ENCODE assay signal across 1 cellular context in the genomic region with DNA sequence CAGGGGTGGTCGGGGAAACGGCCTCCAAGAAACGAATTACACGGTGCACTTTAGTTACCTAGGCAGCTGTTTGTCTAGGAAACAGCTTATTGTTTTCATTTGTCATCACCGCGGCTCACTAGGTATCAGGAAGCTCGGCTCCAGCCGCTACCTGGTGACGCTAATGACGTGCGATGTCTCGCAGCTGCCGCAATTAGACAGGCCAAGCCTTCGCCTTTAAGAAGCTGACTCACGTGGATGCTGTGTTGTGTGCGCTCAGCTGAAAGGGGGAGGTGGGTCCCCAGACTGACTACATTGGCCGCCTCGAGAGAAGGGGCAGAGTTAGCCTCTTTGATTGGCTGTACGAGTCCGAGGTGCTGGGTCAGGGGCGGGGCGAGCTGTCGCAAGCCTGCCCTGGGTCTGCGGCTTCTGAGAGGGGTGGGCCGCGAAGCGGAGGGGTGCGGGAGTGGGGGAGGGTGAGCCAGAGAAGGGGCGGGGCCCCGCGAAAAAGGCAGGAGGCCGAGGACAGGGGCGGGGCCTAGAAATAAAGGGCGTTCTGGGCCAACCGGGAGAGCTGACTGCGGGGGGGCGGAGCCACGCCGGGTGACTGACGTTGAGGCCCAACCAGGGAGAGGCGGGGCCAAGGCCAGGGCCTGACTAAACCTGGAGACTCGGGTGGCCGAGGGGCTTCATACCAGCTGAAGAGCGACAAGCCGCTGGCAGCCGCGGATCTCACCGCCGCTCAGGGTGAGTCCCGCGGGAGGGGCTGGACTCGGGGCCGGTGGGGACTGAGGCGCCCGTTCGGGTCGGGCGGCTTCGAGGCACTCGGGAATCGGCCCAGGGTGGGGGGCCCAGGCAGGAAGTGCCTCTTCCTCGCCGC.
TF ChIP-seq lines count a peak whose summit lies in the region.

A gene (plus strand): TSS at position 671 of the 859 bp plus-strand sequence. CDS start 9,645 bp downstream, outside the sequence.

TF ChIP-seq in HepG2, 621 proteins besides CTCF, POLR2A, EP300 and RAD21 (continued from another document and continues in another):
- TF ChIP-seq, protein P1, sequence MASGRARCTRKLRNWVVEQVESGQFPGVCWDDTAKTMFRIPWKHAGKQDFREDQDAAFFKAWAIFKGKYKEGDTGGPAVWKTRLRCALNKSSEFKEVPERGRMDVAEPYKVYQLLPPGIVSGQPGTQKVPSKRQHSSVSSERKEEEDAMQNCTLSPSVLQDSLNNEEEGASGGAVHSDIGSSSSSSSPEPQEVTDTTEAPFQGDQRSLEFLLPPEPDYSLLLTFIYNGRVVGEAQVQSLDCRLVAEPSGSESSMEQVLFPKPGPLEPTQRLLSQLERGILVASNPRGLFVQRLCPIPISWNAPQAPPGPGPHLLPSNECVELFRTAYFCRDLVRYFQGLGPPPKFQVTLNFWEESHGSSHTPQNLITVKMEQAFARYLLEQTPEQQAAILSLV (CRISPR knock-in tag; IDR thresholded peaks at IDR 0.05; ENCODE audit: borderline replicate concordance), result peak; percentile 83
- TF ChIP-seq, protein P2, sequence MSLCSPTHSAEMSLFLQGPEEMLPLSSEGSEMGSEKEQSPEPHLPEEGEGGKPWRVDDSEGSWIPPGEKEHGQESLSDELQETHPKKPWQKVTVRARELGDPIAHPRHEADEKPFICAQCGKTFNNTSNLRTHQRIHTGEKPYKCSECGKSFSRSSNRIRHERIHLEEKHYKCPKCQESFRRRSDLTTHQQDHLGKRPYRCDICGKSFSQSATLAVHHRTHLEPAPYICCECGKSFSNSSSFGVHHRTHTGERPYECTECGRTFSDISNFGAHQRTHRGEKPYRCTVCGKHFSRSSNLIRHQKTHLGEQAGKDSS (CRISPR knock-in tag; IDR thresholded peaks at IDR 0.05; ENCODE audit: borderline replicate concordance, low read depth), result peak; percentile 13; the same call in 1 of the 2 replicates
- TF ChIP-seq KAT7 (CRISPR knock-in tag; IDR thresholded peaks at IDR 0.05; ENCODE audit: borderline replicate concordance) (0 out of 2 replicates have a peak, but pooled peaks have one; percentile 26), PHF5A (CRISPR knock-in tag; IDR thresholded peaks at IDR 0.05; ENCODE audit: low read depth, unreplicated experiment) (peak; percentile 62), ELF1 (CRISPR knock-in tag; IDR thresholded peaks at IDR 0.05) (no peak; the same call in 1 of the 2 replicates), ZNF296 (CRISPR knock-in tag; conservative IDR thresholded peaks at IDR 0.05) (no peak), KDM5A (IDR thresholded peaks at IDR 0.05; ENCODE audit: borderline replicate concordance, low read length) (no peak), ZBTB1 (CRISPR knock-in tag; IDR thresholded peaks at IDR 0.05; ENCODE audit: borderline replicate concordance) (peak; percentile 28; the same call in 1 of the 2 replicates), NR2C2 (CRISPR knock-in tag; IDR thresholded peaks at IDR 0.05; ENCODE audit: borderline replicate concordance) (peak; percentile 79), PCBP1 (IDR thresholded peaks at IDR 0.05; ENCODE audit: borderline replicate concordance, low read depth, low read length) (0 out of 2 replicates have a peak, but pooled peaks have one; percentile 66), RCOR2 (CRISPR knock-in tag; IDR thresholded peaks at IDR 0.05) (no peak), PHF20 (CRISPR knock-in tag; IDR thresholded peaks at IDR 0.05) (0 out of 2 replicates have a peak, but pooled peaks have one; percentile 25), SAP130 (CRISPR knock-in tag; IDR thresholded peaks at IDR 0.05; ENCODE audit: low read depth) (peak; percentile 97), ZNF713 (CRISPR knock-in tag; IDR thresholded peaks at IDR 0.05) (0 out of 2 replicates have a peak, but pooled peaks have one; percentile 30), FOXA3 (CRISPR knock-in tag; IDR thresholded peaks at IDR 0.05) (0 out of 2 replicates have a peak, but pooled peaks have one; percentile 39), GTF3A (CRISPR knock-in tag; conservative IDR thresholded peaks at IDR 0.05) (no peak), TARDBP (CRISPR knock-in tag; IDR thresholded peaks at IDR 0.05) (peak; percentile 89), YEATS2 (CRISPR knock-in tag; IDR thresholded peaks at IDR 0.05; ENCODE audit: borderline replicate concordance) (peak; percentile 72; the same call in 1 of the 2 replicates), ZSCAN29 (CRISPR knock-in tag; conservative IDR thresholded peaks at IDR 0.05) (no peak), ZNF331 (CRISPR knock-in tag; IDR thresholded peaks at IDR 0.05) (peak; percentile 56; the same call in 1 of the 2 replicates), NFRKB (IDR thresholded peaks at IDR 0.05) (no peak), AHR (CRISPR knock-in tag; IDR thresholded peaks at IDR 0.05) (no peak), ZNF264 (CRISPR knock-in tag; IDR thresholded peaks at IDR 0.05) (peak; percentile 45; the same call in 1 of the 2 replicates), ZNF34 (CRISPR knock-in tag; IDR thresholded peaks at IDR 0.05; ENCODE audit: borderline replicate concordance) (no peak), ZZZ3 (CRISPR knock-in tag; IDR thresholded peaks at IDR 0.05; ENCODE audit: borderline replicate concordance) (no peak), HES4 (CRISPR knock-in tag; IDR thresholded peaks at IDR 0.05; ENCODE audit: borderline replicate concordance) (no peak), ZNF749 (CRISPR knock-in tag; IDR thresholded peaks at IDR 0.05; ENCODE audit: borderline replicate concordance) (peak; percentile 66)
- TF ChIP-seq, protein P3, sequence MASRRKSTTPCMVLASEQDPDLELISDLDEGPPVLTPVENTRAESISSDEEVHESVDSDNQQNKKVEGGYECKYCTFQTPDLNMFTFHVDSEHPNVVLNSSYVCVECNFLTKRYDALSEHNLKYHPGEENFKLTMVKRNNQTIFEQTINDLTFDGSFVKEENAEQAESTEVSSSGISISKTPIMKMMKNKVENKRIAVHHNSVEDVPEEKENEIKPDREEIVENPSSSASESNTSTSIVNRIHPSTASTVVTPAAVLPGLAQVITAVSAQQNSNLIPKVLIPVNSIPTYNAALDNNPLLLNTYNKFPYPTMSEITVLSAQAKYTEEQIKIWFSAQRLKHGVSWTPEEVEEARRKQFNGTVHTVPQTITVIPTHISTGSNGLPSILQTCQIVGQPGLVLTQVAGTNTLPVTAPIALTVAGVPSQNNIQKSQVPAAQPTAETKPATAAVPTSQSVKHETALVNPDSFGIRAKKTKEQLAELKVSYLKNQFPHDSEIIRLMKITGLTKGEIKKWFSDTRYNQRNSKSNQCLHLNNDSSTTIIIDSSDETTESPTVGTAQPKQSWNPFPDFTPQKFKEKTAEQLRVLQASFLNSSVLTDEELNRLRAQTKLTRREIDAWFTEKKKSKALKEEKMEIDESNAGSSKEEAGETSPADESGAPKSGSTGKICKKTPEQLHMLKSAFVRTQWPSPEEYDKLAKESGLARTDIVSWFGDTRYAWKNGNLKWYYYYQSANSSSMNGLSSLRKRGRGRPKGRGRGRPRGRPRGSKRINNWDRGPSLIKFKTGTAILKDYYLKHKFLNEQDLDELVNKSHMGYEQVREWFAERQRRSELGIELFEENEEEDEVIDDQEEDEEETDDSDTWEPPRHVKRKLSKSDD (CRISPR knock-in tag; IDR thresholded peaks at IDR 0.05; ENCODE audit: low read depth), result peak; percentile 60
- TF ChIP-seq, protein P4, sequence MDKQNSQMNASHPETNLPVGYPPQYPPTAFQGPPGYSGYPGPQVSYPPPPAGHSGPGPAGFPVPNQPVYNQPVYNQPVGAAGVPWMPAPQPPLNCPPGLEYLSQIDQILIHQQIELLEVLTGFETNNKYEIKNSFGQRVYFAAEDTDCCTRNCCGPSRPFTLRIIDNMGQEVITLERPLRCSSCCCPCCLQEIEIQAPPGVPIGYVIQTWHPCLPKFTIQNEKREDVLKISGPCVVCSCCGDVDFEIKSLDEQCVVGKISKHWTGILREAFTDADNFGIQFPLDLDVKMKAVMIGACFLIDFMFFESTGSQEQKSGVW (CRISPR knock-in tag; IDR thresholded peaks at IDR 0.05; ENCODE audit: borderline replicate concordance), result no peak
- TF ChIP-seq, protein P5, sequence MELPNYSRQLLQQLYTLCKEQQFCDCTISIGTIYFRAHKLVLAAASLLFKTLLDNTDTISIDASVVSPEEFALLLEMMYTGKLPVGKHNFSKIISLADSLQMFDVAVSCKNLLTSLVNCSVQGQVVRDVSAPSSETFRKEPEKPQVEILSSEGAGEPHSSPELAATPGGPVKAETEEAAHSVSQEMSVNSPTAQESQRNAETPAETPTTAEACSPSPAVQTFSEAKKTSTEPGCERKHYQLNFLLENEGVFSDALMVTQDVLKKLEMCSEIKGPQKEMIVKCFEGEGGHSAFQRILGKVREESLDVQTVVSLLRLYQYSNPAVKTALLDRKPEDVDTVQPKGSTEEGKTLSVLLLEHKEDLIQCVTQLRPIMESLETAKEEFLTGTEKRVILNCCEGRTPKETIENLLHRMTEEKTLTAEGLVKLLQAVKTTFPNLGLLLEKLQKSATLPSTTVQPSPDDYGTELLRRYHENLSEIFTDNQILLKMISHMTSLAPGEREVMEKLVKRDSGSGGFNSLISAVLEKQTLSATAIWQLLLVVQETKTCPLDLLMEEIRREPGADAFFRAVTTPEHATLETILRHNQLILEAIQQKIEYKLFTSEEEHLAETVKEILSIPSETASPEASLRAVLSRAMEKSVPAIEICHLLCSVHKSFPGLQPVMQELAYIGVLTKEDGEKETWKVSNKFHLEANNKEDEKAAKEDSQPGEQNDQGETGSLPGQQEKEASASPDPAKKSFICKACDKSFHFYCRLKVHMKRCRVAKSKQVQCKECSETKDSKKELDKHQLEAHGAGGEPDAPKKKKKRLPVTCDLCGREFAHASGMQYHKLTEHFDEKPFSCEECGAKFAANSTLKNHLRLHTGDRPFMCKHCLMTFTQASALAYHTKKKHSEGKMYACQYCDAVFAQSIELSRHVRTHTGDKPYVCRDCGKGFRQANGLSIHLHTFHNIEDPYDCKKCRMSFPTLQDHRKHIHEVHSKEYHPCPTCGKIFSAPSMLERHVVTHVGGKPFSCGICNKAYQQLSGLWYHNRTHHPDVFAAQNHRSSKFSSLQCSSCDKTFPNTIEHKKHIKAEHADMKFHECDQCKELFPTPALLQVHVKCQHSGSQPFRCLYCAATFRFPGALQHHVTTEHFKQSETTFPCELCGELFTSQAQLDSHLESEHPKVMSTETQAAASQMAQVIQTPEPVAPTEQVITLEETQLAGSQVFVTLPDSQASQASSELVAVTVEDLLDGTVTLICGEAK (IDR thresholded peaks at IDR 0.05), result no peak
- TF ChIP-seq, protein P5 (CRISPR knock-in tag; IDR thresholded peaks at IDR 0.05), result no peak
- TF ChIP-seq, protein P6, sequence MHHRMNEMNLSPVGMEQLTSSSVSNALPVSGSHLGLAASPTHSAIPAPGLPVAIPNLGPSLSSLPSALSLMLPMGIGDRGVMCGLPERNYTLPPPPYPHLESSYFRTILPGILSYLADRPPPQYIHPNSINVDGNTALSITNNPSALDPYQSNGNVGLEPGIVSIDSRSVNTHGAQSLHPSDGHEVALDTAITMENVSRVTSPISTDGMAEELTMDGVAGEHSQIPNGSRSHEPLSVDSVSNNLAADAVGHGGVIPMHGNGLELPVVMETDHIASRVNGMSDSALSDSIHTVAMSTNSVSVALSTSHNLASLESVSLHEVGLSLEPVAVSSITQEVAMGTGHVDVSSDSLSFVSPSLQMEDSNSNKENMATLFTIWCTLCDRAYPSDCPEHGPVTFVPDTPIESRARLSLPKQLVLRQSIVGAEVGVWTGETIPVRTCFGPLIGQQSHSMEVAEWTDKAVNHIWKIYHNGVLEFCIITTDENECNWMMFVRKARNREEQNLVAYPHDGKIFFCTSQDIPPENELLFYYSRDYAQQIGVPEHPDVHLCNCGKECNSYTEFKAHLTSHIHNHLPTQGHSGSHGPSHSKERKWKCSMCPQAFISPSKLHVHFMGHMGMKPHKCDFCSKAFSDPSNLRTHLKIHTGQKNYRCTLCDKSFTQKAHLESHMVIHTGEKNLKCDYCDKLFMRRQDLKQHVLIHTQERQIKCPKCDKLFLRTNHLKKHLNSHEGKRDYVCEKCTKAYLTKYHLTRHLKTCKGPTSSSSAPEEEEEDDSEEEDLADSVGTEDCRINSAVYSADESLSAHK (CRISPR knock-in tag; IDR thresholded peaks at IDR 0.05; ENCODE audit: borderline replicate concordance), result no peak
